In genomic region chr19:1668339-1669123, GRCh38 we compare ENCODE assay signal across 8 cellular contexts. TPM values are rescaled to one million over a fixed set of nuclear protein-coding genes. Genes with fewer than 3 reads are reported as not detected.
A peak's percentile ranks its signal among the peaks of the same experiment; 100 is the strongest.
DNase-seq lines count a peak whose midpoint lies in the region; ATAC-seq and TF ChIP-seq lines count a peak whose summit lies in the region.

No MANE protein-coding gene starts in this region.

- intact Hi-C loops in Right ventricle myocardium superior (cut with DNase I), result no loop called here
- intact Hi-C loops in upper lobe of right lung (cut with DNase I), result no loop called here

- peak overlapping the region; percentile 23 for H3K4me3 Mint-ChIP-seq in endodermal cell

- DNase-seq in Right ventricle myocardium superior (no peak), right atrium auricular region (ENCODE audit: low spot score) (no peak), endodermal cell (peak; percentile 71), upper lobe of right lung (no peak), hypothalamus (lab: John Stamatoyannopoulos, UW) (no peak), inferior parietal cortex (ENCODE audit: extremely low spot score) (no peak), substantia nigra (lab: John Stamatoyannopoulos, UW) (no peak)

- TF ChIP-seq CTCF in right atrium auricular region (IDR thresholded peaks at IDR 0.05) (no peak), KMS-11 (conservative IDR thresholded peaks at IDR 0.05; ENCODE audit: low read depth, low read length) (no peak), endodermal cell (conservative IDR thresholded peaks at IDR 0.05) (no peak), upper lobe of right lung (IDR thresholded peaks at IDR 0.05) (no peak)

- H3K9me3 Mint-ChIP-seq in endodermal cell, result no peaks in the 10 kb centered on the region

- no peak overlapping the region for H3K4me3 ChIP-seq in right atrium auricular region
- H3K4me3 ChIP-seq in KMS-11 (IDR thresholded peaks at IDR 0.05; ENCODE audit: insufficient read depth, low read depth, low read length), result no peak overlapping the region
- no peak overlapping the region for H3K4me3 ChIP-seq in endodermal cell (ENCODE audit: low read length)
- H3K4me3 ChIP-seq in upper lobe of right lung, result no peak overlapping the region

- H3K27ac ChIP-seq in right atrium auricular region (no peak overlapping the region), KMS-11 (no peak overlapping the region), endodermal cell (ENCODE audit: low read depth, low read length) (no peak overlapping the region), upper lobe of right lung (no peak overlapping the region), substantia nigra (ENCODE audit: low read depth, low read length, poor library complexity, severe bottlenecking) (no peak overlapping the region)

- H3K27ac Mint-ChIP-seq in endodermal cell, result no peak overlapping the region

- H3K4me1 ChIP-seq in right atrium auricular region, result peaks cover 0 to 24% of the 10 kb centered on the region in 2 donors
- peaks cover 27% of the 10 kb centered on the region for H3K4me1 ChIP-seq in KMS-11 (ENCODE audit: low read depth, poor library complexity, severe bottlenecking)
- no peaks in the 10 kb centered on the region for H3K4me1 ChIP-seq in endodermal cell (ENCODE audit: control insufficient read depth, insufficient read depth, low read length)
- H3K4me1 ChIP-seq in upper lobe of right lung, result peaks cover 6% of the 10 kb centered on the region

- peak overlapping the region; percentile 76 for H3K4me2 ChIP-seq in KMS-11

- WGBS in endodermal cell (ENCODE audit: insufficient coverage in 1 of 2, insufficient read length in 1 of 2), 2 experiments, result 9 to 22% methylated on average over 7 to 19 of the region's 19 CpGs

- ATAC-seq in Right ventricle myocardium superior (ENCODE audit: poor library complexity) (peak; percentile 31), upper lobe of right lung (peak; percentile 5)

- H3K27me3 Mint-ChIP-seq in endodermal cell (ENCODE audit: insufficient read depth), result peaks cover 62% of the 10 kb centered on the region

- H3K36me3 ChIP-seq in right atrium auricular region, result no peaks in the 10 kb centered on the region
- no peaks in the 10 kb centered on the region for H3K36me3 ChIP-seq in KMS-11 (ENCODE audit: insufficient read depth)
- H3K36me3 ChIP-seq in endodermal cell (ENCODE audit: control insufficient read depth, insufficient read depth, low read length), result no peaks in the 10 kb centered on the region
- H3K36me3 ChIP-seq in upper lobe of right lung, result no peaks in the 10 kb centered on the region

- no peaks in the 10 kb centered on the region for H4K20me1 ChIP-seq in KMS-11 (ENCODE audit: insufficient read depth)

- H3K27me3 ChIP-seq in right atrium auricular region (peaks cover 22 to 35% of the 10 kb centered on the region in 2 donors), KMS-11 (ENCODE audit: insufficient read depth, low read depth) (peaks cover 29% of the 10 kb centered on the region), endodermal cell (ENCODE audit: control insufficient read depth, insufficient read depth, low read length, poor library complexity, severe bottlenecking) (peaks cover 57% of the 10 kb centered on the region), upper lobe of right lung (peaks cover 69% of the 10 kb centered on the region)

- peaks cover 8% of the 10 kb centered on the region for H3K4me1 Mint-ChIP-seq in endodermal cell

- peak overlapping the region; percentile 49; the same call in 1 of the 2 replicates for H2AFZ ChIP-seq in KMS-11 (ENCODE audit: low read depth)

- H3K9ac ChIP-seq in KMS-11 (no peak overlapping the region), endodermal cell (ENCODE audit: extremely low read depth, low read length, poor library complexity, severe bottlenecking) (no peak overlapping the region)

- no peaks in the 10 kb centered on the region for H3K36me3 Mint-ChIP-seq in endodermal cell (ENCODE audit: low read depth)

- no peaks in the 10 kb centered on the region for H3K9me3 ChIP-seq in right atrium auricular region
- no peaks in the 10 kb centered on the region for H3K9me3 ChIP-seq in endodermal cell (ENCODE audit: control insufficient read depth, low read length)
- no peaks in the 10 kb centered on the region for H3K9me3 ChIP-seq in upper lobe of right lung

- no peaks in the 10 kb centered on the region for H3K79me2 ChIP-seq in KMS-11 (ENCODE audit: insufficient read depth, low read depth)

RNA-seq across cellular contexts. Expression of gene TCF3, which starts 16.1 kb away (rescaled TPM):
- total RNA-seq in Right ventricle myocardium superior (20.0 TPM), right atrium auricular region (10 to 100 TPM; 18.5 to 28.7 TPM), endodermal cell (100 to 1,000 TPM; 233 to 268 TPM), upper lobe of right lung (43.2 TPM)
- 225 TPM for polyA plus RNA-seq in endodermal cell (2013, experiment 1 of 2)
- 225 TPM for polyA plus RNA-seq in endodermal cell (2013, experiment 2 of 2)
